8 cellular contexts compared by ENCODE assay signal in genomic region chr3:109806929-109807328, GRCh38.
DNase-seq lines count a peak whose midpoint lies in the region; ATAC-seq and TF ChIP-seq lines count a peak whose summit lies in the region.

No MANE protein-coding gene starts in this region.

- intact Hi-C loops in activated CD4-positive, alpha-beta memory T cell treated with anti-CD3 and anti-CD28 coated beads for 36 hours (cut with micrococcal nuclease) = loop anchor here (1.0 to 10.0 kb wide), 8 partner anchors 45 to 1736 kb away; partner anchors contain the start of gene CD96
- intact Hi-C loops in left cardiac atrium (cut with DNase I) = no loop called here
- intact Hi-C loops in transverse colon (cut with DNase I; ENCODE audit: low total_unique reads) = no loop called here
- intact Hi-C loops in posterior vena cava (cut with DNase I) = no loop called here

- DNase-seq in activated gamma-delta T cell treated with Interleukin-2 at 50 U/mL for 16 hours (peak; percentile 45), activated gamma-delta T cell (lab: John Stamatoyannopoulos, UW) (no peak), HT-29 (ENCODE audit: low spot score) (peak; percentile 53), left cardiac atrium (no peak), transverse colon (no peak), T1000 (lab: John Stamatoyannopoulos, UW) (no peak), posterior vena cava (ENCODE audit: low spot score) (no peak)
- peak; percentile 44 for DNase-seq in activated CD4-positive, alpha-beta memory T cell treated with anti-CD3 and anti-CD28 coated beads for 36 hours

- CTCF ChIA-PET in activated CD4-positive, alpha-beta memory T cell treated with anti-CD3 and anti-CD28 coated beads for 36 hours (lab: Charles Lee) = interaction anchor here (0.8 kb wide), 1 partner anchor 213 kb away, joined by 3 read pairs; no protein-coding TSS in a partner anchor

- peaks cover 34% of the 10 kb centered on the region for H3K4me1 Mint-ChIP-seq in activated CD4-positive, alpha-beta memory T cell treated with anti-CD3 and anti-CD28 coated beads for 36 hours (ENCODE audit: low read depth)

- no peak for TF ChIP-seq POLR2A in transverse colon (IDR thresholded peaks at IDR 0.05)

- H3K27ac ChIP-seq in transverse colon = peak overlapping the region in 3 of 4 donors; percentile 28 to 34 (median 31)

- no peaks in the 10 kb centered on the region for H3K9me3 Mint-ChIP-seq in activated CD4-positive, alpha-beta memory T cell treated with anti-CD3 and anti-CD28 coated beads for 36 hours

- H3K4me1 ChIP-seq in transverse colon = no peaks in the 10 kb centered on the region

- TF ChIP-seq CTCF in transverse colon (IDR thresholded peaks at IDR 0.05) = no peak

- no peaks in the 10 kb centered on the region for H3K27me3 ChIP-seq in transverse colon

- no peaks in the 10 kb centered on the region for H3K27me3 Mint-ChIP-seq in activated CD4-positive, alpha-beta memory T cell treated with anti-CD3 and anti-CD28 coated beads for 36 hours

- H3K4me3 ChIP-seq in transverse colon = no peak overlapping the region

- peak; percentile 63 to 75 for ATAC-seq in left cardiac atrium

- no peaks in the 10 kb centered on the region for H3K9me3 ChIP-seq in transverse colon

- in situ Hi-C loops in transverse colon (cut with MboI; ENCODE audit: low pct_ligation_motif_present in 1 of 4, low pct_unique_long_range_greater_than_20kb in 1 of 4, low sequenced_read_pairs in 3 of 4) = no loop called here

- 52 to 58% methylated on average over 4 of the region's 4 CpGs for WGBS in transverse colon (ENCODE audit: low coverage in 1 of 2), 2 donors

- H3K27ac Mint-ChIP-seq in activated CD4-positive, alpha-beta memory T cell treated with anti-CD3 and anti-CD28 coated beads for 36 hours = peak overlapping the region; percentile 62

- no peaks in the 10 kb centered on the region for H3K36me3 ChIP-seq in transverse colon

- TF ChIP-seq EP300 in transverse colon (IDR thresholded peaks at IDR 0.05; ENCODE audit: low read depth) = no peak

- peaks cover 5% of the 10 kb centered on the region for H3K36me3 Mint-ChIP-seq in activated CD4-positive, alpha-beta memory T cell treated with anti-CD3 and anti-CD28 coated beads for 36 hours

- no peak overlapping the region for H3K4me3 Mint-ChIP-seq in activated CD4-positive, alpha-beta memory T cell treated with anti-CD3 and anti-CD28 coated beads for 36 hours

- POLR2A ChIA-PET in activated CD4-positive, alpha-beta memory T cell treated with anti-CD3 and anti-CD28 coated beads for 36 hours (lab: Charles Lee) = no interaction called here

Comparison
In these comparisons a context has a peak if more than half of its experiments do, and no peak if none do; other contexts are left out.
1. DNase-seq: peak in activated gamma-delta T cell treated with Interleukin-2 at 50 U/mL for 16 hours (single experiment), HT-29 (single experiment) and activated CD4-positive, alpha-beta memory T cell treated with anti-CD3 and anti-CD28 coated beads for 36 hours (single experiment); none in activated gamma-delta T cell (single experiment), left cardiac atrium (single experiment), transverse colon (single experiment), T1000 (single experiment) and posterior vena cava (single experiment).